ENCODE assay signal across 10 cellular contexts in the genomic region with DNA sequence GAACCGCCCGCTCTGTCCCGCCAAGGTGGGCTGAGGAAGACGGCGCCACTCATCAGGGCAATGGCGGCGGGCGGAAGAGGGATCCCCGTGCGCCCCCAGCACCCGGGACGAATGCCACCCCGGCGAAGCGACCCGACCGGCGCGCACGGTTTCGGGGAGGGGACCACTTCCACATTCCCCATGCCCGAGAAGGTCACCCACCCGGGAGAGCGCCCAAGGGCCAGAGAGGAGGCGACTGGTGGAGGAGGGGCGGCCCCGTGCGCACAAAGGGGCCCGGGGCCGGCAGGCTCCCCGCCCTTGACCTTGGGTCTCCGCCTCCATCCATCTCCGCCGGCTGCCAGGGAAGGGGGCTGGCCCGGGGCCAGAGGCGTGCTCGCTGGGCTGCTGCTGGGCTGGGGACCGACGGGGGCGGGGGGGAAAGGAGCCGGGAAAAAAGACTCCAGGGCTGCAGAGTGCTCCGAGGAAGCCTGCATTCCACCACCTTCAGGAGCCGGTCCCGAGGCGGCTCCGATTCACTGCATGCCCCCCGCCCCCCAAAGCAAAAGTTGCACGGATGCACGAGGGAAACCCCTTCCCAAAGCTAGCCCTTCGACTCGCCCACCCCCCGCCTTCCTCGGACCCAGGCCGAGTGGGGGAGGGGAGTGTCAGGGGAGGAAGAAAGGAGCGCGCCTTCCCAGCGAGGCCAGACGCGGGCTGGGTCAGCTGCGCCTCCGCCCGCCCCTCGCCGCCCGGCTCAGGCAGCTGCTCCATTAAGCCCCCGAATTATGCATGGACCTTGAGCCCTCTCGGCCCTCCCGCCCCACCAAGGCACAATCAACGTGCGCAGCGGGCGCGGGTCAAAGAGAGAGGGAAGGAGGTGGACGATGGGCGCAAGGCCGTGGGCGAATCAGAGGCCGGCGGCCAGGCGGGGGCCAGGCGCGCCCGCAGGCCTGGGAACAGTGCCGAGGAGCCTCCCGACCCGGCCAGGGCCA. TPM values are rescaled to one million over a fixed set of nuclear protein-coding genes. Genes with fewer than 3 reads are reported as not detected.
DNase-seq lines count a peak whose midpoint lies in the region; ATAC-seq, FAIRE-seq and TF ChIP-seq lines count a peak whose summit lies in the region.
"Had no signal": no experiment of that assay in that cellular context is flagged by ENCODE, and none has a peak within 500 bp of the region (broad histone marks: within the 10 kb centered on the region; RNA-seq: fewer than 3 reads in every experiment).

No MANE protein-coding gene starts in this region.

- peak overlapping the region; percentile 90 for H3K4me3 Mint-ChIP-seq in activated CD4-positive, alpha-beta T cell treated with anti-CD3 and anti-CD28 coated beads, Interleukin-2, amount 10 ng/mL, durations not matched to agents 24 days and 14 days

- in situ Hi-C loops in astrocyte of the cerebellum (cut with HindIII; ENCODE audit: low sequenced_read_pairs): no loop called here

- peak overlapping the region; percentile 99 for H3K27ac Mint-ChIP-seq in activated CD4-positive, alpha-beta T cell treated with anti-CD3 and anti-CD28 coated beads, Interleukin-2, amount 10 ng/mL, durations not matched to agents 24 days and 14 days

- H3K9me3 ChIP-seq in kidney (ENCODE audit: control insufficient read depth in 1 of 2, low read length in 2 of 2): no peaks in the 10 kb centered on the region
- no peaks in the 10 kb centered on the region for H3K9me3 ChIP-seq in stomach smooth muscle (ENCODE audit: control insufficient read depth in 2 of 2, low read length in 2 of 2)
- no peaks in the 10 kb centered on the region for H3K9me3 ChIP-seq in prostate gland

- H3K4me1 Mint-ChIP-seq in activated CD4-positive, alpha-beta T cell treated with anti-CD3 and anti-CD28 coated beads, Interleukin-2, amount 10 ng/mL, durations not matched to agents 24 days and 14 days: peaks cover 77% of the 10 kb centered on the region

- H3K9ac ChIP-seq in kidney (ENCODE audit: low read length in 2 of 2): no peak overlapping the region
- H3K9ac ChIP-seq in stomach smooth muscle (ENCODE audit: low read length in 2 of 2): no peak overlapping the region

- no peaks in the 10 kb centered on the region for H3K27me3 Mint-ChIP-seq in activated CD4-positive, alpha-beta T cell treated with anti-CD3 and anti-CD28 coated beads, Interleukin-2, amount 10 ng/mL, durations not matched to agents 24 days and 14 days

- TF ChIP-seq CTCF in astrocyte of the cerebellum (IDR thresholded peaks at IDR 0.05; ENCODE audit: low read depth, low read length, missing control alignments) (no peak), kidney (IDR thresholded peaks at IDR 0.05; ENCODE audit: borderline replicate concordance, extremely low read depth, insufficient read depth) (no peak), prostate gland (IDR thresholded peaks at IDR 0.05) (no peak)

- H3K36me3 Mint-ChIP-seq in activated CD4-positive, alpha-beta T cell treated with anti-CD3 and anti-CD28 coated beads, Interleukin-2, amount 10 ng/mL, durations not matched to agents 24 days and 14 days (ENCODE audit: low read depth): peaks cover 32% of the 10 kb centered on the region

- H3K4me3 ChIP-seq in astrocyte of the cerebellum (ENCODE audit: low read depth, low read length) (peak overlapping the region; percentile 24), kidney (ENCODE audit: low read length in 2 of 2) (no peak overlapping the region), stomach smooth muscle (ENCODE audit: low read length in 2 of 2) (peak overlapping the region; percentile 19 to 52), prostate gland (peak overlapping the region in 1 of 2 donors; percentile 8)

- H3K27me3 ChIP-seq in stomach smooth muscle (ENCODE audit: control insufficient read depth in 1 of 2, insufficient read depth in 2 of 2, low read length in 2 of 2) (peaks cover 36 to 39% of the 10 kb centered on the region in 2 donors), prostate gland (replicated peaks; ENCODE audit: insufficient read depth) (peaks cover 22% of the 10 kb centered on the region)

- ATAC-seq in GM21447 (IDR thresholded peaks at IDR 0.05; ENCODE audit: unreplicated experiment) (no peak), HG03097 (IDR thresholded peaks at IDR 0.05; ENCODE audit: low FRiP score, unreplicated experiment) (no peak)

- intact Hi-C loops in activated CD4-positive, alpha-beta T cell treated with anti-CD3 and anti-CD28 coated beads, Interleukin-2, amount 10 ng/mL, durations not matched to agents 24 days and 14 days (cut with micrococcal nuclease): loop anchor here (5.0 kb wide), 1 partner anchor 821 kb away; the partner anchor contains the start of gene EVL
- intact Hi-C loops in kidney (cut with DNase I) (no loop called here), prostate gland (cut with DNase I) (no loop called here)

- H3K4me1 ChIP-seq in kidney (ENCODE audit: control insufficient read depth in 1 of 2, insufficient read depth in 1 of 2, low read depth in 1 of 2, low read length in 2 of 2) (peaks cover 0 to 2% of the 10 kb centered on the region in 2 donors), stomach smooth muscle (ENCODE audit: control insufficient read depth, insufficient read depth, low read length) (peaks cover 13% of the 10 kb centered on the region), prostate gland (replicated peaks) (no peaks in the 10 kb centered on the region)

- no peaks in the 10 kb centered on the region for H3K9me3 Mint-ChIP-seq in activated CD4-positive, alpha-beta T cell treated with anti-CD3 and anti-CD28 coated beads, Interleukin-2, amount 10 ng/mL, durations not matched to agents 24 days and 14 days

- no peaks in the 10 kb centered on the region for H3K36me3 ChIP-seq in kidney (ENCODE audit: control insufficient read depth in 1 of 2, insufficient read depth in 2 of 2, low read length in 2 of 2)
- H3K36me3 ChIP-seq in stomach smooth muscle (ENCODE audit: control insufficient read depth in 2 of 2, insufficient read depth in 2 of 2, low read length in 2 of 2): no peaks in the 10 kb centered on the region
- H3K36me3 ChIP-seq in prostate gland: no peaks in the 10 kb centered on the region

- DNase-seq in activated CD4-positive, alpha-beta T cell treated with anti-CD3 and anti-CD28 coated beads, Interleukin-2, amount 10 ng/mL, durations not matched to agents 24 days and 14 days: peak; percentile 80
- no peak for DNase-seq in activated CD4-positive, alpha-beta T cell treated with anti-CD3 and anti-CD28 coated beads, Interleukin-2, amount 50 U/mL, for 1 hour
- DNase-seq in astrocyte of the cerebellum (ENCODE audit: low read depth) (no peak), kidney (no peak), prostate gland (ENCODE audit: low spot score) (no peak)
- DNase-seq: NCI-H2081 had no signal

- peak overlapping the region; percentile 43 to 65 for H3K27ac ChIP-seq in kidney (ENCODE audit: low read depth in 2 of 2, low read length in 2 of 2)
- H3K27ac ChIP-seq in stomach smooth muscle (ENCODE audit: low read length): no peak overlapping the region
- peak overlapping the region in 1 of 2 donors; percentile 40 for H3K27ac ChIP-seq in prostate gland

- WGBS in prostate gland: 9% methylated on average over 83 of the region's 86 CpGs

- no peak for FAIRE-seq in kidney (lab: Jason Lieb, UNC)
- FAIRE-seq: A204.1 had no signal

- no peak for TF ChIP-seq POLR2A in prostate gland (IDR thresholded peaks at IDR 0.05)

RNA-seq across cellular contexts. Expression of gene BCL11B, which starts 26.2 kb away (rescaled TPM):
- 48.2 and 48.5 TPM in 2 replicates for total RNA-seq in activated CD4-positive, alpha-beta T cell treated with anti-CD3 and anti-CD28 coated beads, Interleukin-2, amount 10 ng/mL, durations not matched to agents 24 days and 14 days
- total RNA-seq in kidney (3.3 TPM), prostate gland (1 to 10 TPM; 2.8 to 5.4 TPM)
- polyA plus RNA-seq in kidney (ENCODE audit: insufficient read depth, low read depth, low replicate concordance): 0.13 TPM

Comparison
In these comparisons a context has a peak if more than half of its experiments do, and no peak if none do; other contexts are left out.
1. H3K4me3 ChIP-seq: peak in astrocyte of the cerebellum (single experiment) and stomach smooth muscle (2 of 2); none in kidney (0 of 2).